In the genomic region with DNA sequence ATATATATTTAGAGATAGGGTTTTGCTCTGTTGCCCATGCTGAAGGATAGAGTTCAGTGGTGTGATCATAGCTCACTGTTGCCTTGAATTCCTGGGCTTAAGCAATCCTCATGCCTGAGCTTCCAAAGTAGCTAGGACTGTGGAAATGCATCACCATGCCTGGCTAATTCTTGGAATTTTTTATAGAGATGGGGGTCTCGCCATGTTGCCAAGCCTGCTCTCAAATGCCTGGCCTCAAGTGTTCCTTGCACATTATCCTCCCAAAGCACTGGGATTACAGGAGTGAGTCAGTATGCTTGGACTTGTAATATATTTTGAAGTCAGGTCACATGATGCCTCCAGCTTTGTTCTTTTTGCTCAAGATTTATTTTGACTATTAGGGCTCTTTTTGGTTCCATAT, we compare ENCODE assay signal across 17 cellular contexts.
DNase-seq lines count a peak whose midpoint lies in the region; ATAC-seq and TF ChIP-seq lines count a peak whose summit lies in the region.
"Had no signal": no experiment of that assay in that cellular context is flagged by ENCODE, and none has a peak within 500 bp of the region (broad histone marks: within the 10 kb centered on the region; RNA-seq: fewer than 3 reads in every experiment).

No MANE protein-coding gene starts in this region.

- peaks cover 34% of the 10 kb centered on the region for H3K9me3 Mint-ChIP-seq in activated naive CD8-positive, alpha-beta T cell treated with anti-CD3 and anti-CD28 coated beads, Interleukin-2, amount 50 U/mL, for 24 hours

- H3K4me1 ChIP-seq in adipocyte (ENCODE audit: control insufficient read depth, insufficient read depth, low read length) (peaks cover 3% of the 10 kb centered on the region), thyroid gland (no peaks in the 10 kb centered on the region)
- H3K4me1 ChIP-seq: A549, HAP-1 had no signal

- no peak overlapping the region for H3K9ac ChIP-seq in adipocyte (ENCODE audit: low read length)

- peaks cover 8% of the 10 kb centered on the region for H3K36me3 Mint-ChIP-seq in activated naive CD8-positive, alpha-beta T cell treated with anti-CD3 and anti-CD28 coated beads, Interleukin-2, amount 50 U/mL, for 24 hours (ENCODE audit: low read depth)

- H3K4me3 ChIP-seq in adipocyte (ENCODE audit: low read length), result no peak overlapping the region
- no peak overlapping the region for H3K4me3 ChIP-seq in thyroid gland (replicated peaks in 1 of 3)
- H3K4me3 ChIP-seq: A549, HAP-1 had no signal

- intact Hi-C loops in thyroid gland (cut with DNase I), result no loop called here

- H3K36me3 ChIP-seq in adipocyte (ENCODE audit: control insufficient read depth, insufficient read depth, low read length, severe bottlenecking) (no peaks in the 10 kb centered on the region), thyroid gland (no peaks in the 10 kb centered on the region)
- H3K36me3 ChIP-seq: HAP-1 had no signal

- no peak for TF ChIP-seq POLR2A in thyroid gland (IDR thresholded peaks at IDR 0.05)

- no peaks in the 10 kb centered on the region for H3K4me1 Mint-ChIP-seq in activated naive CD8-positive, alpha-beta T cell treated with anti-CD3 and anti-CD28 coated beads, Interleukin-2, amount 50 U/mL, for 24 hours
- H3K4me1 Mint-ChIP-seq: IgD-negative memory B cell had no signal

- peaks cover 10% of the 10 kb centered on the region for H3K9me3 ChIP-seq in adipocyte (ENCODE audit: control insufficient read depth, low read length)
- no peaks in the 10 kb centered on the region for H3K9me3 ChIP-seq in thyroid gland
- H3K9me3 ChIP-seq: HAP-1 had no signal

- peaks cover 5% of the 10 kb centered on the region for H3K27me3 Mint-ChIP-seq in activated naive CD8-positive, alpha-beta T cell treated with anti-CD3 and anti-CD28 coated beads, Interleukin-2, amount 50 U/mL, for 24 hours

- no peak overlapping the region for H3K4me3 Mint-ChIP-seq in activated naive CD8-positive, alpha-beta T cell treated with anti-CD3 and anti-CD28 coated beads, Interleukin-2, amount 50 U/mL, for 24 hours
- H3K4me3 Mint-ChIP-seq: CD8-positive, alpha-beta T cell; IgD-negative memory B cell had no signal

- WGBS in thyroid gland, 2 donors, result 50 to 80% methylated on average over 1 of the region's 1 CpG

- no peaks in the 10 kb centered on the region for H3K27me3 ChIP-seq in adipocyte (replicated peaks; ENCODE audit: control insufficient read depth, insufficient read depth, low read length)
- H3K27me3 ChIP-seq in thyroid gland, result no peaks in the 10 kb centered on the region

- TF ChIP-seq CTCF in thyroid gland (IDR thresholded peaks at IDR 0.05), result no peak

- peak; percentile 88 for DNase-seq in EH (ENCODE audit: low read depth)
- peak; percentile 52 for DNase-seq in adipocyte (ENCODE audit: low read depth)
- peak; percentile 55 for DNase-seq in fibroblast of peridontal ligament (ENCODE audit: extremely low read depth)
- DNase-seq in renal cortical epithelial cell (ENCODE audit: low read depth), result peak; percentile 7
- no peak for DNase-seq in thyroid gland
- DNase-seq in activated naive CD8-positive, alpha-beta T cell treated with anti-CD3 and anti-CD28 coated beads, Interleukin-2, amount 50 U/mL, for 24 hours, result no peak
- DNase-seq: CD8-positive, alpha-beta T cell; DMS79 treated with DMSO at 0.1 percent for 48 hours; NCI-H1436 treated with DMSO at 0.1 percent for 48 hours; NCI-H2081; NCI-H345; NCI-H526 treated with DMSO at 0.1 percent for 48 hours; SIG-M5 had no signal

- no peak for ATAC-seq in GM21390 (IDR thresholded peaks at IDR 0.05; ENCODE audit: unreplicated experiment)
- no peak for ATAC-seq in activated naive CD8-positive, alpha-beta T cell treated with anti-CD3 and anti-CD28 coated beads, Interleukin-2, amount 50 U/mL, for 24 hours
- ATAC-seq: A549; CD8-positive, alpha-beta T cell had no signal

- H3K27ac Mint-ChIP-seq in activated naive CD8-positive, alpha-beta T cell treated with anti-CD3 and anti-CD28 coated beads, Interleukin-2, amount 50 U/mL, for 24 hours, result no peak overlapping the region
- H3K27ac Mint-ChIP-seq: CD8-positive, alpha-beta T cell; IgD-negative memory B cell had no signal

- H3K27ac ChIP-seq in thyroid gland, result no peak overlapping the region
- H3K27ac ChIP-seq: A549 had no signal

Comparison
In these comparisons a context has a peak if more than half of its experiments do, and no peak if none do; other contexts are left out.
1. DNase-seq: peak in EH (single experiment), adipocyte (single experiment), fibroblast of peridontal ligament (single experiment) and renal cortical epithelial cell (single experiment); none in thyroid gland (0 of 2) and activated naive CD8-positive, alpha-beta T cell treated with anti-CD3 and anti-CD28 coated beads, Interleukin-2, amount 50 U/mL, for 24 hours (single experiment).